In the genomic region with DNA sequence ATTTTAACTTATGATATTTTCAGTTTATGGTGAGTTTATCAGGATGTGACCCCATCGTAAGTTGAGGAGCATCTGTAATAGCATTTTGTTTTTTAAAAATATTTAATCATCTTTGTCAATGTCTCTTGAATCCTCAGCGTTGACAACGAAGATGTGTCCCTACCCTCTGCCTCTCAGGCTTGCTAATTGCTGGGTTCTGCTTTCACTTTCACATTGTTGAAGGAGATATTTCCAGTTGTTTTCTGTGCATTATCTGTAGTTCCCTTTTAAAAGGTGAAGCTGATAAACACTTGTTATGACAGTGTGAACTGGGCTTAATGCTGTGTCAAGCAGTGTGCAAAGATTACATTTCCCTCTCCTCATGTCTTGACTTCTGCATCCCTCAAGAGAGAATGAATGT, we compare ENCODE assay signal across 1 cellular context.
TF ChIP-seq lines count a peak whose summit lies in the region.

No MANE protein-coding gene starts in this region.

TF ChIP-seq in IMR-90, 13 proteins besides CTCF, POLR2A, EP300 and RAD21:
- TF ChIP-seq, protein P1, sequence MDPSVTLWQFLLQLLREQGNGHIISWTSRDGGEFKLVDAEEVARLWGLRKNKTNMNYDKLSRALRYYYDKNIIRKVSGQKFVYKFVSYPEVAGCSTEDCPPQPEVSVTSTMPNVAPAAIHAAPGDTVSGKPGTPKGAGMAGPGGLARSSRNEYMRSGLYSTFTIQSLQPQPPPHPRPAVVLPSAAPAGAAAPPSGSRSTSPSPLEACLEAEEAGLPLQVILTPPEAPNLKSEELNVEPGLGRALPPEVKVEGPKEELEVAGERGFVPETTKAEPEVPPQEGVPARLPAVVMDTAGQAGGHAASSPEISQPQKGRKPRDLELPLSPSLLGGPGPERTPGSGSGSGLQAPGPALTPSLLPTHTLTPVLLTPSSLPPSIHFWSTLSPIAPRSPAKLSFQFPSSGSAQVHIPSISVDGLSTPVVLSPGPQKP (IDR thresholded peaks at IDR 0.05; ENCODE audit: borderline replicate concordance, low read depth, low read length) = no peak
- TF ChIP-seq, protein P2, sequence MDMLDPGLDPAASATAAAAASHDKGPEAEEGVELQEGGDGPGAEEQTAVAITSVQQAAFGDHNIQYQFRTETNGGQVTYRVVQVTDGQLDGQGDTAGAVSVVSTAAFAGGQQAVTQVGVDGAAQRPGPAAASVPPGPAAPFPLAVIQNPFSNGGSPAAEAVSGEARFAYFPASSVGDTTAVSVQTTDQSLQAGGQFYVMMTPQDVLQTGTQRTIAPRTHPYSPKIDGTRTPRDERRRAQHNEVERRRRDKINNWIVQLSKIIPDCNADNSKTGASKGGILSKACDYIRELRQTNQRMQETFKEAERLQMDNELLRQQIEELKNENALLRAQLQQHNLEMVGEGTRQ (IDR thresholded peaks at IDR 0.05; ENCODE audit: low read depth, low read length) = no peak
- no peak for TF ChIP-seq FOS (IDR thresholded peaks at IDR 0.05; ENCODE audit: low read depth, low read length)
- TF ChIP-seq CHD1 (IDR thresholded peaks at IDR 0.05; ENCODE audit: low read depth, low read length) = no peak
- TF ChIP-seq RFX5 (IDR thresholded peaks at IDR 0.05; ENCODE audit: low read depth, low read length) = no peak
- no peak for TF ChIP-seq SMC3 (IDR thresholded peaks at IDR 0.05; ENCODE audit: low read depth, low read length)
- TF ChIP-seq MAZ (IDR thresholded peaks at IDR 0.05; ENCODE audit: borderline replicate concordance, low read depth, low read length) = no peak
- no peak for TF ChIP-seq MAFK (IDR thresholded peaks at IDR 0.05; ENCODE audit: low read depth, low read length)
- no peak for TF ChIP-seq NFE2L2 (IDR thresholded peaks at IDR 0.05; ENCODE audit: low read depth, low read length)
- no peak for TF ChIP-seq RCOR1 (IDR thresholded peaks at IDR 0.05; ENCODE audit: insufficient replicate concordance, low read length)
- no peak for TF ChIP-seq MXI1 (IDR thresholded peaks at IDR 0.05; ENCODE audit: borderline replicate concordance, low read depth, low read length)
- TF ChIP-seq BHLHE40 (IDR thresholded peaks at IDR 0.05; ENCODE audit: low read depth, low read length) = no peak
- no peak for TF ChIP-seq CEBPB (IDR thresholded peaks at IDR 0.05; ENCODE audit: low read depth, low read length)
